14 cellular contexts compared by ENCODE assay signal in the genomic region with DNA sequence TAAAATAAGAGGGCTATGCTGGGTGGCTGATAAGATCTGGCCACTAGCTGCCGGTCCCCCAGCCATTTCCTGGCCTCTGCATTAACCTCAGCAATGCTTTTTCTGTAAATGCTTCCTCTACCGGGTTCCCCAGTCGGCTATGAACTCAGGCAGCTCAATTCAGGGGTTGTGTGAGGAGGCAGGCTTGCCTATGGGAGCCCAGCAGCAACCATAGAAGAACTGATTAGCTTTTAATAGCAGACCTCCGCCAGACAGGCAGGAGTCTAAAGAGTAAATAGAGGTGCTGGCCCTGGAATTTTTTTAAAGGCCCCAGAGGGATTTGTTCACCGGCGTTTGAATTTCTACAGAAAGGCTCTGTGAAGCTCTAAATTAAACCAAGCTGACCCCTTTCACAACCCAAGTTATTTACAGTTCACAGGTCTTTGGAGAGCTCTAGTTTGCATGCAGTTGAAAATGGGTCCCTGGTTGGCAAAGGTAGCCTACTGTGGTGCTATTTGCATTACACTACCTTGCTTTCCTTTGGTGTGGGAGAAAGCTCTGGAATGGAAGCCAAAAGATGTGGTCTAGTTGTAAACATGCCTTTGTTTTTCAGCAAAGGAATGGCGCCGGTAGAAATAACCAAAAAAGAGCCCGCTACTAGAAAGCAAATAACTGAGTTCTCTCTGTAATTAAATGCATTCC.
DNase-seq lines count a peak whose midpoint lies in the region; ATAC-seq, FAIRE-seq and TF ChIP-seq lines count a peak whose summit lies in the region.
"Had no signal": no experiment of that assay in that cellular context is flagged by ENCODE, and none has a peak within 500 bp of the region (broad histone marks: within the 10 kb centered on the region; RNA-seq: fewer than 3 reads in every experiment).

No MANE protein-coding gene starts in this region.

- H3K9ac ChIP-seq in neuronal stem cell (ENCODE audit: low read depth, low read length, poor library complexity) = no peak overlapping the region
- H3K9ac ChIP-seq: BLaER1 had no signal

- H3K27ac Mint-ChIP-seq in GM23338 = peak overlapping the region; percentile 94
- H3K27ac Mint-ChIP-seq: activated naive CD4-positive, alpha-beta T cell treated with anti-CD3 and anti-CD28 coated beads for 36 hours had no signal

- H3K27me3 Mint-ChIP-seq in GM23338 (ENCODE audit: insufficient read depth, low read depth, poor library complexity) = peaks cover 9% of the 10 kb centered on the region

- peak overlapping the region; percentile 45 for H3K4me3 Mint-ChIP-seq in GM23338
- H3K4me3 Mint-ChIP-seq: activated naive CD4-positive, alpha-beta T cell treated with anti-CD3 and anti-CD28 coated beads for 36 hours had no signal

- peak overlapping the region; percentile 2; the same call in 1 of the 2 replicates for H3K4me3 ChIP-seq in GM23338
- no peak overlapping the region for H3K4me3 ChIP-seq in neuronal stem cell (ENCODE audit: low read length in 2 of 2)
- H3K4me3 ChIP-seq: BLaER1 had no signal

- H2BK5ac ChIP-seq in neuronal stem cell (ENCODE audit: low read length) = no peak overlapping the region

- peaks cover 50% of the 10 kb centered on the region for H3K4me1 Mint-ChIP-seq in GM23338

- H3F3A ChIP-seq in GM23338 (replicated peaks; ENCODE audit: low read depth) = peaks cover 12% of the 10 kb centered on the region

- no peak for FAIRE-seq in frontal cortex (lab: Jason Lieb, UNC)

- H3K36me3 ChIP-seq in GM23338 (ENCODE audit: insufficient read depth) = no peaks in the 10 kb centered on the region
- H3K36me3 ChIP-seq in neuronal stem cell (replicated peaks in 1 of 2; ENCODE audit: control insufficient read depth in 2 of 2, insufficient read depth in 2 of 2, low read length in 2 of 2) = no peaks in the 10 kb centered on the region
- H3K36me3 ChIP-seq: BLaER1 had no signal

- no peak overlapping the region for H2BK15ac ChIP-seq in neuronal stem cell (ENCODE audit: low read length)

- H3K14ac ChIP-seq in neuronal stem cell (ENCODE audit: low read length) = no peak overlapping the region

- H2BK12ac ChIP-seq in neuronal stem cell (ENCODE audit: low read length) = no peak overlapping the region

- DNase-seq in GM23338 (ENCODE audit: low spot score) (peak; percentile 95), NCI-H526 treated with DMSO at 0.1 percent for 48 hours (lab: John Stamatoyannopoulos, UW) (peak; percentile 80), hippocampal formation (lab: John Stamatoyannopoulos, UW) (peak; percentile 3 to 27), neuronal stem cell (ENCODE audit: low spot score) (peak; percentile 20), NCI-H446 treated with DMSO at 0.1 percent for 48 hours (lab: John Stamatoyannopoulos, UW) (no peak), occipital lobe (lab: John Stamatoyannopoulos, UW) (no peak), frontal cortex (ENCODE audit: low spot score in 2 of 2) (no peak), NCI-H510A (lab: John Stamatoyannopoulos, UW) (no peak)
- DNase-seq: activated CD8-positive, alpha-beta memory T cell treated with anti-CD3 and anti-CD28 coated beads for 24 hours; activated naive CD4-positive, alpha-beta T cell treated with anti-CD3 and anti-CD28 coated beads for 36 hours; central memory CD4-positive, alpha-beta T cell; GDM1 had no signal

- H2AK5ac ChIP-seq in neuronal stem cell (ENCODE audit: low read depth, low read length) = no peak overlapping the region

- H3K9me2 ChIP-seq in GM23338 (ENCODE audit: insufficient read depth) = no peaks in the 10 kb centered on the region

- no peak overlapping the region for H2BK120ac ChIP-seq in neuronal stem cell (ENCODE audit: low read depth, low read length)

- no peaks in the 10 kb centered on the region for H3K79me2 ChIP-seq in GM23338 (replicated peaks; ENCODE audit: insufficient read depth)

- H3K27ac ChIP-seq in GM23338 (ENCODE audit: low read depth) (peak overlapping the region; percentile 93), neuronal stem cell (replicated peaks; ENCODE audit: low read length) (peak overlapping the region; percentile 21)
- H3K27ac ChIP-seq: BLaER1 had no signal

- no peaks in the 10 kb centered on the region for H3K27me3 ChIP-seq in GM23338 (ENCODE audit: insufficient read depth)
- H3K27me3 ChIP-seq in neuronal stem cell (ENCODE audit: control insufficient read depth in 3 of 3, insufficient read depth in 3 of 3, low read depth in 1 of 3, low read length in 3 of 3) = peaks cover 0 to 4% (median 0%) of the 10 kb centered on the region in 3 experiments
- H3K27me3 ChIP-seq: BLaER1 had no signal

- H3K4ac ChIP-seq in neuronal stem cell (ENCODE audit: low read length) = no peak overlapping the region

- no peak overlapping the region for H4K91ac ChIP-seq in neuronal stem cell (ENCODE audit: low read depth, low read length, poor library complexity)

- no peaks in the 10 kb centered on the region for H3K9me3 ChIP-seq in neuronal stem cell (replicated peaks in 1 of 2; ENCODE audit: control insufficient read depth in 2 of 2, insufficient read depth in 1 of 2, low read depth in 1 of 2, low read length in 2 of 2)
- H3K9me3 ChIP-seq: BLaER1 had no signal

- H2AFZ ChIP-seq in GM23338 (no peak overlapping the region), neuronal stem cell (ENCODE audit: low read length) (peak overlapping the region; percentile 74)

- TF ChIP-seq CTCF in GM23338 (conservative IDR thresholded peaks at IDR 0.05; ENCODE audit: low read depth in 2 of 2) = no peak

- H3K23ac ChIP-seq in neuronal stem cell (ENCODE audit: low read depth, low read length, poor library complexity) = no peak overlapping the region

- no CpG with 5 or more reads among the region's 9 CpGs for WGBS in neuronal stem cell (ENCODE audit: extremely low coverage in 2 of 2, insufficient read length in 2 of 2, insufficient replicate concordance in 1 of 2), 2 donors

- H3K9me3 Mint-ChIP-seq in GM23338 = peaks cover 4% of the 10 kb centered on the region; the same call in 2 of the 3 replicates

- H3K18ac ChIP-seq in neuronal stem cell (ENCODE audit: low read length) = no peak overlapping the region

- H3K36me3 Mint-ChIP-seq in GM23338 (ENCODE audit: low read depth) = peaks cover 4% of the 10 kb centered on the region; the same call in 1 of the 3 replicates

- H3K4me2 ChIP-seq in GM23338 = peak overlapping the region; percentile 59
- H3K4me2 ChIP-seq in neuronal stem cell (ENCODE audit: insufficient read depth, low read length, poor library complexity, severe bottlenecking) = no peak overlapping the region
- H3K4me2 ChIP-seq: BLaER1 had no signal

- H3K4me1 ChIP-seq in GM23338 (ENCODE audit: insufficient read depth) = peaks cover 39% of the 10 kb centered on the region
- peaks cover 3 to 11% of the 10 kb centered on the region in 2 donors for H3K4me1 ChIP-seq in neuronal stem cell (ENCODE audit: control insufficient read depth in 2 of 2, insufficient read depth in 1 of 2, low read depth in 1 of 2, low read length in 2 of 2)
- H3K4me1 ChIP-seq: BLaER1 had no signal

- H3K79me1 ChIP-seq in neuronal stem cell (ENCODE audit: low read depth, low read length) = no peaks in the 10 kb centered on the region

- H4K20me1 ChIP-seq in GM23338 (replicated peaks; ENCODE audit: insufficient read depth) = no peaks in the 10 kb centered on the region
- H4K20me1 ChIP-seq: BLaER1 had no signal

- peak; percentile 95 for ATAC-seq in GM23338
- ATAC-seq: esophagus mucosa had no signal

- H4K8ac ChIP-seq in neuronal stem cell (ENCODE audit: low read depth, low read length) = no peak overlapping the region

TF ChIP-seq in GM23338, 12 proteins besides CTCF, POLR2A, EP300 and RAD21 (continues in another document):
- TF ChIP-seq, protein P1, sequence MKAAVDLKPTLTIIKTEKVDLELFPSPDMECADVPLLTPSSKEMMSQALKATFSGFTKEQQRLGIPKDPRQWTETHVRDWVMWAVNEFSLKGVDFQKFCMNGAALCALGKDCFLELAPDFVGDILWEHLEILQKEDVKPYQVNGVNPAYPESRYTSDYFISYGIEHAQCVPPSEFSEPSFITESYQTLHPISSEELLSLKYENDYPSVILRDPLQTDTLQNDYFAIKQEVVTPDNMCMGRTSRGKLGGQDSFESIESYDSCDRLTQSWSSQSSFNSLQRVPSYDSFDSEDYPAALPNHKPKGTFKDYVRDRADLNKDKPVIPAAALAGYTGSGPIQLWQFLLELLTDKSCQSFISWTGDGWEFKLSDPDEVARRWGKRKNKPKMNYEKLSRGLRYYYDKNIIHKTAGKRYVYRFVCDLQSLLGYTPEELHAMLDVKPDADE (IDR thresholded peaks at IDR 0.05) = no peak

Comparison
In these comparisons a context has a peak if more than half of its experiments do, and no peak if none do; other contexts are left out.
1. DNase-seq: peak in GM23338 (single experiment), NCI-H526 treated with DMSO at 0.1 percent for 48 hours (single experiment), hippocampal formation (2 of 2) and neuronal stem cell (single experiment); none in NCI-H446 treated with DMSO at 0.1 percent for 48 hours (single experiment), occipital lobe (single experiment), frontal cortex (0 of 2) and NCI-H510A (single experiment).